16 cellular contexts compared by ENCODE assay signal in genomic region chr5:98464737-98465330, GRCh38.
DNase-seq lines count a peak whose midpoint lies in the region; ATAC-seq, FAIRE-seq and TF ChIP-seq lines count a peak whose summit lies in the region.
"Had no signal": no experiment of that assay in that cellular context is flagged by ENCODE, and none has a peak within 500 bp of the region (broad histone marks: within the 10 kb centered on the region; RNA-seq: fewer than 3 reads in every experiment).

No MANE protein-coding gene starts in this region.

- no peaks in the 10 kb centered on the region for H4K20me1 ChIP-seq in BLaER1 treated with 17β-estradiol and CSF1 and Interleukin-3, amounts not matched to agents 10 nM and 100 nM

- H3K9ac ChIP-seq in BLaER1 treated with 17β-estradiol and CSF1 and Interleukin-3, amounts not matched to agents 10 nM and 100 nM = peak overlapping the region in 9 of 11 experiments; percentile 22 to 82 (median 77); a peak in 17 of 22 replicates

- no peak for TF ChIP-seq POLR2A in GM12892 (IDR thresholded peaks at IDR 0.05; ENCODE audit: low read depth, low read length)

- H3K27ac ChIP-seq in BLaER1 treated with 17β-estradiol and CSF1 and Interleukin-3, amounts not matched to agents 10 nM and 100 nM = peak overlapping the region in 10 of 11 experiments; percentile 37 to 97 (median 94); a peak in 19 of 22 replicates
- H3K27ac ChIP-seq: spleen had no signal

- no peak for FAIRE-seq in GM12892 (lab: Jason Lieb, UNC)

- H3K9me3 ChIP-seq in BLaER1 treated with 17β-estradiol and CSF1 and Interleukin-3, amounts not matched to agents 10 nM and 100 nM (replicated peaks in 1 of 11) = peaks cover 5 to 31% (median 15%) of the 10 kb centered on the region in 11 experiments; a peak in 21 of 22 replicates
- H3K9me3 ChIP-seq: spleen had no signal

- peak; percentile 56 for ATAC-seq in GM19467 (IDR thresholded peaks at IDR 0.05; ENCODE audit: unreplicated experiment)
- ATAC-seq in HG02981 (IDR thresholded peaks at IDR 0.05; ENCODE audit: unreplicated experiment) = peak; percentile 64
- ATAC-seq: naive thymus-derived CD4-positive, alpha-beta T cell had no signal

- H3K4me3 ChIP-seq in BLaER1 treated with 17β-estradiol and CSF1 and Interleukin-3, amounts not matched to agents 10 nM and 100 nM = peak overlapping the region in 5 of 10 experiments; percentile 16 to 48 (median 36); a peak in 8 of 20 replicates
- H3K4me3 ChIP-seq: spleen had no signal

- H3K4me1 ChIP-seq in BLaER1 treated with 17β-estradiol and CSF1 and Interleukin-3, amounts not matched to agents 10 nM and 100 nM = peaks cover 40 to 92% (median 75%) of the 10 kb centered on the region in 10 experiments
- H3K4me1 ChIP-seq: spleen had no signal

- no peaks in the 10 kb centered on the region for H3K36me3 ChIP-seq in BLaER1 treated with 17β-estradiol and CSF1 and Interleukin-3, amounts not matched to agents 10 nM and 100 nM
- H3K36me3 ChIP-seq: spleen had no signal

- peak overlapping the region; percentile 47 to 91 (median 83) for H3K4me2 ChIP-seq in BLaER1 treated with 17β-estradiol and CSF1 and Interleukin-3, amounts not matched to agents 10 nM and 100 nM

- no peaks in the 10 kb centered on the region for H3K27me3 ChIP-seq in BLaER1 treated with 17β-estradiol and CSF1 and Interleukin-3, amounts not matched to agents 10 nM and 100 nM
- H3K27me3 ChIP-seq: spleen had no signal

- DNase-seq in NOMO-1 treated with dmso at 0.1 percent for 144 hours (lab: John Stamatoyannopoulos, UW; ENCODE audit: unreplicated experiment) (peak; percentile 29), D341Med (ENCODE audit: low spot score) (no peak), SW480 (ENCODE audit: low spot score) (no peak), GM12892 (ENCODE audit: insufficient read length) (no peak)
- no peak for DNase-seq in activated naive CD4-positive, alpha-beta T cell treated with anti-CD3 and anti-CD28 coated beads, Interleukin-2, amount 50 U/mL, for 16 hours
- DNase-seq: ACHN; activated CD8-positive, alpha-beta memory T cell treated with anti-CD3 and anti-CD28 coated beads for 24 hours; aorta; EL; KBM-7; naive thymus-derived CD4-positive, alpha-beta T cell; NCI-H345; spleen had no signal
